ENCODE assay signal across 1 cellular context in genomic region chr19:2154587-2155075, GRCh38.
TF ChIP-seq lines count a peak whose summit lies in the region.

No MANE protein-coding gene starts in this region.

TF ChIP-seq in SK-N-SH, 30 proteins besides CTCF, POLR2A, EP300 and RAD21:
- TF ChIP-seq, protein P1, sequence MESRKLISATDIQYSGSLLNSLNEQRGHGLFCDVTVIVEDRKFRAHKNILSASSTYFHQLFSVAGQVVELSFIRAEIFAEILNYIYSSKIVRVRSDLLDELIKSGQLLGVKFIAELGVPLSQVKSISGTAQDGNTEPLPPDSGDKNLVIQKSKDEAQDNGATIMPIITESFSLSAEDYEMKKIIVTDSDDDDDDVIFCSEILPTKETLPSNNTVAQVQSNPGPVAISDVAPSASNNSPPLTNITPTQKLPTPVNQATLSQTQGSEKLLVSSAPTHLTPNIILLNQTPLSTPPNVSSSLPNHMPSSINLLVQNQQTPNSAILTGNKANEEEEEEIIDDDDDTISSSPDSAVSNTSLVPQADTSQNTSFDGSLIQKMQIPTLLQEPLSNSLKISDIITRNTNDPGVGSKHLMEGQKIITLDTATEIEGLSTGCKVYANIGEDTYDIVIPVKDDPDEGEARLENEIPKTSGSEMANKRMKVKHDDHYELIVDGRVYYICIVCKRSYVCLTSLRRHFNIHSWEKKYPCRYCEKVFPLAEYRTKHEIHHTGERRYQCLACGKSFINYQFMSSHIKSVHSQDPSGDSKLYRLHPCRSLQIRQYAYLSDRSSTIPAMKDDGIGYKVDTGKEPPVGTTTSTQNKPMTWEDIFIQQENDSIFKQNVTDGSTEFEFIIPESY (IDR thresholded peaks at IDR 0.05; ENCODE audit: borderline replicate concordance, low read depth) = no peak
- peak; percentile 13; the same call in 1 of the 2 replicates for TF ChIP-seq FOSL2 (IDR thresholded peaks at IDR 0.05; ENCODE audit: borderline replicate concordance, low read depth)
